ENCODE assay signal across 19 cellular contexts in the genomic region with DNA sequence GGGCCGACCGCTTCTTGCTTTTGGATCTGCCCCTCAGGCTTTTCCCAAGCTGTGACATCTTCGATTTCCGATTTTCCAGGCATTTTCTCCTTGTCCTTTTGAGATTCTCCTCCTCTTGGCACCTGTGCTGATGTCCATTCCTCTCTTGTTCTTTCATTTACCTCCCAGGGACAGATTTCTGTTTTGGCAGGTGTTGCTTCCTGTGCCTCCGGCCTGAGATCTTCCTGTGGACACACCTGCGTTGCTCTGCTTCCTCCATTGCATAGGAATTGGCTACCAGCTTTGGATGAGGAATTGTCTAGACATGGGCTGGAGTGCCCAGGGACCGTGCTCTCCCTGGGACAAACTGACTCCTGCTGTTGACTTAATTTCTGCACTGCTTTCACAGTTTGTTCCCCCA. TPM values are rescaled to one million over a fixed set of nuclear protein-coding genes. Genes with fewer than 3 reads are reported as not detected.
DNase-seq lines count a peak whose midpoint lies in the region; ATAC-seq and TF ChIP-seq lines count a peak whose summit lies in the region.
"Had no signal": no experiment of that assay in that cellular context is flagged by ENCODE, and none has a peak within 500 bp of the region (broad histone marks: within the 10 kb centered on the region; RNA-seq: fewer than 3 reads in every experiment).

No MANE protein-coding gene starts in this region.

- TF ChIP-seq CTCF in GM23338 (conservative IDR thresholded peaks at IDR 0.05; ENCODE audit: low read depth in 2 of 2), result no peak
- no peak for TF ChIP-seq CTCF in VCaP (conservative IDR thresholded peaks at IDR 0.05)
- no peak for TF ChIP-seq CTCF in endothelial cell (IDR thresholded peaks at IDR 0.05; ENCODE audit: unreplicated experiment)
- TF ChIP-seq CTCF in transverse colon (IDR thresholded peaks at IDR 0.05), result no peak

- H3K27me3 Mint-ChIP-seq in GM23338 (ENCODE audit: insufficient read depth, low read depth, poor library complexity), result peaks cover 3% of the 10 kb centered on the region
- peaks cover 8% of the 10 kb centered on the region for H3K27me3 Mint-ChIP-seq in endothelial cell (ENCODE audit: unreplicated experiment)

- H3K9me2 ChIP-seq in GM23338 (ENCODE audit: insufficient read depth), result peaks cover 9% of the 10 kb centered on the region; the same call in 1 of the 2 replicates

- TF ChIP-seq POLR2A in transverse colon (IDR thresholded peaks at IDR 0.05), result no peak

- no peak overlapping the region for H3K9ac ChIP-seq in BLaER1 treated with 17β-estradiol and CSF1 and Interleukin-3, amounts not matched to agents 10 nM and 100 nM
- H3K9ac ChIP-seq: GM23248 had no signal

- no peak for DNase-seq in GM23338 (ENCODE audit: low spot score)
- no peak for DNase-seq in endothelial cell (ENCODE audit: low spot score)
- no peak for DNase-seq in transverse colon
- DNase-seq: CD4-positive, alpha-beta memory T cell; DMS153; GM23248; Kasumi-1; NCI-H187 treated with DMSO at 0.1 percent for 48 hours; NCI-H2107; NCI-H774; OCI-M1; SJCRH30; T-cell had no signal

- in situ Hi-C loops in transverse colon (cut with MboI; ENCODE audit: low pct_ligation_motif_present in 1 of 4, low pct_unique_long_range_greater_than_20kb in 1 of 4, low sequenced_read_pairs in 3 of 4), result no loop called here

- 0 out of 2 replicates have a peak overlapping the region, but pooled peaks have one; percentile 6 for H3K27ac Mint-ChIP-seq in GM23338
- peak overlapping the region; percentile 80 for H3K27ac Mint-ChIP-seq in endothelial cell (ENCODE audit: unreplicated experiment)
- H3K27ac Mint-ChIP-seq: CD4-positive, alpha-beta memory T cell; T-cell had no signal

- no peak overlapping the region for H3K4me3 ChIP-seq in BLaER1 treated with 17β-estradiol and CSF1 and Interleukin-3, amounts not matched to agents 10 nM and 100 nM
- H3K4me3 ChIP-seq in GM23338 (no peak overlapping the region), transverse colon (no peak overlapping the region)
- H3K4me3 ChIP-seq: GM23248, SJCRH30 had no signal

- H3K4me2 ChIP-seq in BLaER1 treated with 17β-estradiol and CSF1 and Interleukin-3, amounts not matched to agents 10 nM and 100 nM, result peak overlapping the region in 10 of 11 experiments; percentile 38 to 96 (median 85); a peak in 16 of 22 replicates
- H3K4me2 ChIP-seq in GM23338, result no peak overlapping the region

- H3K9me3 Mint-ChIP-seq in GM23338 (no peaks in the 10 kb centered on the region), endothelial cell (ENCODE audit: unreplicated experiment) (no peaks in the 10 kb centered on the region)
- H3K9me3 Mint-ChIP-seq: CD4-positive, alpha-beta memory T cell; T-cell had no signal

- H3K27me3 ChIP-seq in BLaER1 treated with 17β-estradiol and CSF1 and Interleukin-3, amounts not matched to agents 10 nM and 100 nM, result no peaks in the 10 kb centered on the region
- H3K27me3 ChIP-seq in GM23338 (ENCODE audit: insufficient read depth) (no peaks in the 10 kb centered on the region), transverse colon (peaks cover 17% of the 10 kb centered on the region)

- peaks cover 0 to 7% (median 2%) of the 10 kb centered on the region in 11 experiments; a peak in 14 of 22 replicates for H3K36me3 ChIP-seq in BLaER1 treated with 17β-estradiol and CSF1 and Interleukin-3, amounts not matched to agents 10 nM and 100 nM
- no peaks in the 10 kb centered on the region; the same call in 1 of the 2 replicates for H3K36me3 ChIP-seq in GM23338 (ENCODE audit: insufficient read depth)
- peaks cover 0 to 2% (median 0%) of the 10 kb centered on the region in 4 donors for H3K36me3 ChIP-seq in transverse colon

- no peak for TF ChIP-seq EP300 in transverse colon (IDR thresholded peaks at IDR 0.05; ENCODE audit: low read depth)

- ATAC-seq in GM23338 (no peak), GM18858 (IDR thresholded peaks at IDR 0.05; ENCODE audit: unreplicated experiment) (no peak), HG03565 (IDR thresholded peaks at IDR 0.05; ENCODE audit: unreplicated experiment) (no peak)
- ATAC-seq: HCT116, T-cell had no signal

- H3K79me2 ChIP-seq in GM23338 (replicated peaks; ENCODE audit: insufficient read depth), result no peaks in the 10 kb centered on the region

- no peak overlapping the region for H2AFZ ChIP-seq in GM23338
- H2AFZ ChIP-seq: GM23248 had no signal

- peaks cover 4% of the 10 kb centered on the region for H3K36me3 Mint-ChIP-seq in GM23338 (ENCODE audit: low read depth)
- H3K36me3 Mint-ChIP-seq in endothelial cell (ENCODE audit: low read depth, unreplicated experiment), result peaks cover 4% of the 10 kb centered on the region
- H3K36me3 Mint-ChIP-seq: CD4-positive, alpha-beta memory T cell had no signal

- H3K4me1 Mint-ChIP-seq in GM23338 (peaks cover 65% of the 10 kb centered on the region), endothelial cell (ENCODE audit: unreplicated experiment) (peaks cover 53% of the 10 kb centered on the region)

- no peak overlapping the region for H3K27ac ChIP-seq in BLaER1 treated with 17β-estradiol and CSF1 and Interleukin-3, amounts not matched to agents 10 nM and 100 nM
- H3K27ac ChIP-seq in GM23338 (ENCODE audit: low read depth) (0 out of 2 replicates have a peak overlapping the region, but pooled peaks have one; percentile 32), VCaP (peak overlapping the region; percentile 88), transverse colon (no peak overlapping the region)
- H3K27ac ChIP-seq: GM23248, SJCRH30 had no signal

- intact Hi-C loops in transverse colon (cut with DNase I; ENCODE audit: low total_unique reads), result no loop called here

- no peaks in the 10 kb centered on the region for H3K9me3 ChIP-seq in BLaER1 treated with 17β-estradiol and CSF1 and Interleukin-3, amounts not matched to agents 10 nM and 100 nM (replicated peaks in 1 of 11)
- H3K9me3 ChIP-seq in transverse colon, result no peaks in the 10 kb centered on the region
- H3K9me3 ChIP-seq: SJCRH30 had no signal

- no peak overlapping the region; the same call in 2 of the 3 replicates for H3K4me3 Mint-ChIP-seq in GM23338
- H3K4me3 Mint-ChIP-seq in endothelial cell (ENCODE audit: unreplicated experiment), result peak overlapping the region; percentile 32
- H3K4me3 Mint-ChIP-seq: CD4-positive, alpha-beta memory T cell; T-cell had no signal

- 62 to 71% methylated on average over 6 to 7 of the region's 7 CpGs for WGBS in transverse colon (ENCODE audit: low coverage in 1 of 2), 2 donors

- H4K20me1 ChIP-seq in BLaER1 treated with 17β-estradiol and CSF1 and Interleukin-3, amounts not matched to agents 10 nM and 100 nM, result no peaks in the 10 kb centered on the region; a peak in 1 of 22 replicates
- no peaks in the 10 kb centered on the region; the same call in 1 of the 2 replicates for H4K20me1 ChIP-seq in GM23338 (replicated peaks; ENCODE audit: insufficient read depth)

- H3F3A ChIP-seq in GM23338 (replicated peaks; ENCODE audit: low read depth), result peaks cover 3% of the 10 kb centered on the region; the same call in 1 of the 2 replicates

- peaks cover 45 to 89% (median 81%) of the 10 kb centered on the region in 10 experiments for H3K4me1 ChIP-seq in BLaER1 treated with 17β-estradiol and CSF1 and Interleukin-3, amounts not matched to agents 10 nM and 100 nM
- H3K4me1 ChIP-seq in GM23338 (ENCODE audit: insufficient read depth), result peaks cover 21% of the 10 kb centered on the region
- no peaks in the 10 kb centered on the region for H3K4me1 ChIP-seq in transverse colon
- H3K4me1 ChIP-seq: SJCRH30 had no signal

TF ChIP-seq in GM23338, 12 proteins besides CTCF, POLR2A, EP300 and RAD21 (continues in another document):
- TF ChIP-seq NANOG (IDR thresholded peaks at IDR 0.05; ENCODE audit: borderline replicate concordance), result no peak

RNA-seq across cellular contexts. Expression of a gene that starts 15.1 kb away (rescaled TPM):
- total RNA-seq in GM23338 (2014; rRNA removed; shearing (Covaris generic)), result 0.03 and 0.04 TPM in 2 replicates
- 0.03 TPM in 2 replicates for polyA plus RNA-seq in GM23338 (2016; fragmentation: Nextera tagmentation; extraction: Ambion mirVana)
- total RNA-seq in endothelial cell (ENCODE audit: unreplicated experiment), result 0.97 TPM
- under 1 TPM in 2 of 4 donors, not detected in 2; under 0.01 to 0.16 TPM for total RNA-seq in transverse colon
- total RNA-seq: GM23248, SJCRH30 had no signal
- polyA plus RNA-seq: BJ; CD4-positive, alpha-beta memory T cell; GM23248 had no signal

RNA-seq across cellular contexts. Expression of a gene that starts 23.0 kb away (rescaled TPM):
- 26.1 and 29.2 TPM in 2 replicates for total RNA-seq in GM23338 (2014; rRNA removed; shearing (Covaris generic))
- polyA plus RNA-seq in GM23338 (2016; fragmentation: Nextera tagmentation; extraction: Ambion mirVana), result 5.0 and 5.1 TPM in 2 replicates
- total RNA-seq in endothelial cell (ENCODE audit: unreplicated experiment), result 13.8 TPM
- total RNA-seq in transverse colon, result 10 to 100 TPM in 3 of 4 donors, 1 to 10 TPM in 1; 3.0 to 20.1 (median 15.2) TPM

RNA-seq across cellular contexts. Expression of a gene that starts 31.7 kb away (rescaled TPM):
- 63.9 and 65.7 TPM in 2 replicates for total RNA-seq in GM23338 (2014; rRNA removed; shearing (Covaris generic))
- polyA plus RNA-seq in GM23338 (2016; fragmentation: Nextera tagmentation; extraction: Ambion mirVana), result 42.6 and 43.5 TPM in 2 replicates
- total RNA-seq in endothelial cell (ENCODE audit: unreplicated experiment) (57.7 TPM), transverse colon (10 to 100 TPM in 3 of 4 donors, 1 to 10 TPM in 1; 5.2 to 30.8 (median 18.9) TPM)

Comparison
In these comparisons a context has a peak if more than half of its experiments do, and no peak if none do; other contexts are left out.
1. H3K27ac ChIP-seq: peak in GM23338 (single experiment) and VCaP (single experiment); none in BLaER1 treated with 17β-estradiol and CSF1 and Interleukin-3, amounts not matched to agents 10 nM and 100 nM (0 of 11) and transverse colon (0 of 4).